22 cellular contexts compared by ENCODE assay signal in genomic region chr11:106727261-106727660, GRCh38.
"Had no signal": no experiment of that assay in that cellular context is flagged by ENCODE, and none has a peak within 500 bp of the region (broad histone marks: within the 10 kb centered on the region; RNA-seq: fewer than 3 reads in every experiment).

No MANE protein-coding gene starts in this region.

- H3K9me3 Mint-ChIP-seq: mesothelial cell of epicardium had no signal

- H3K27me3 ChIP-seq: dorsolateral prefrontal cortex, esophagus muscularis mucosa, foreskin keratinocyte, gastroesophageal sphincter, heart left ventricle, hepatocyte, left lung had no signal

- H2AFZ ChIP-seq: hepatocyte had no signal

- H3K4me3 Mint-ChIP-seq: mesothelial cell of epicardium; naive B cell; naive thymus-derived CD8-positive, alpha-beta T cell had no signal

- H3K4me1 ChIP-seq: esophagus muscularis mucosa, foreskin keratinocyte, gastroesophageal sphincter, heart left ventricle, left lung, lower lobe of right lung had no signal

- ATAC-seq: foreskin keratinocyte; gastroesophageal sphincter; heart left ventricle; left cardiac atrium; left lung; left ventricle myocardium superior; lower lobe of right lung; mucosa of descending colon; naive thymus-derived CD8-positive, alpha-beta T cell had no signal

- H3K9me3 ChIP-seq: esophagus muscularis mucosa, gastroesophageal sphincter, heart left ventricle, left lung, lower lobe of right lung had no signal

- H3K27ac Mint-ChIP-seq: mesothelial cell of epicardium; naive B cell; naive thymus-derived CD8-positive, alpha-beta T cell had no signal

- H3K36me3 Mint-ChIP-seq: naive B cell; naive thymus-derived CD8-positive, alpha-beta T cell had no signal

- H3K4me3 ChIP-seq: dorsolateral prefrontal cortex, esophagus muscularis mucosa, gastroesophageal sphincter, heart left ventricle, hepatocyte, left lung, lower lobe of right lung, mucosa of descending colon had no signal

- H3K79me2 ChIP-seq: hepatocyte had no signal

- H3K27me3 Mint-ChIP-seq: naive B cell; naive thymus-derived CD8-positive, alpha-beta T cell had no signal

- H3K27ac ChIP-seq: esophagus muscularis mucosa, foreskin keratinocyte, gastroesophageal sphincter, heart left ventricle, hepatocyte, left lung, lower lobe of right lung had no signal

- H3K4me2 ChIP-seq: hepatocyte had no signal

- DNase-seq: dermis blood vessel endothelial cell; effector CD4-positive, alpha-beta T cell; effector memory CD4-positive, alpha-beta T cell; foreskin keratinocyte; heart left ventricle; left cardiac atrium; left lung; left ventricle myocardium superior; lower lobe of right lung; mesenchymal stem cell; mucosa of descending colon; naive B cell; naive thymus-derived CD8-positive, alpha-beta T cell had no signal

- H3K4me1 Mint-ChIP-seq: naive B cell; naive thymus-derived CD8-positive, alpha-beta T cell had no signal

- FAIRE-seq: endothelial cell of umbilical vein, frontal cortex, islet of Langerhans, keratinocyte had no signal

- H3K36me3 ChIP-seq: esophagus muscularis mucosa, gastroesophageal sphincter, heart left ventricle, left lung, lower lobe of right lung had no signal
